Comparison of ENCODE assay signal across 8 cellular contexts in genomic region chr11:10930224-10930960, GRCh38.
DNase-seq lines count a peak whose midpoint lies in the region; ATAC-seq and TF ChIP-seq lines count a peak whose summit lies in the region.

No MANE protein-coding gene starts in this region.

- intact Hi-C loops in testis (cut with DNase I; ENCODE audit: low total_unique reads), result loop anchor here (5.0 kb wide), 2 partner anchors 123 to 857 kb away; partner anchors contain the start of gene EIF4G2

- H3K27me3 ChIP-seq in liver (ENCODE audit: control insufficient read depth in 4 of 4, insufficient read depth in 4 of 4, low read length in 3 of 4), result peaks cover 0 to 4% (median 1%) of the 10 kb centered on the region in 4 donors
- no peaks in the 10 kb centered on the region for H3K27me3 ChIP-seq in testis

- no peak for ATAC-seq in HG03439 (IDR thresholded peaks at IDR 0.05; ENCODE audit: unreplicated experiment)

- H3K9me3 ChIP-seq in liver (ENCODE audit: control insufficient read depth in 4 of 4, low read length in 3 of 4), result no peaks in the 10 kb centered on the region
- H3K9me3 ChIP-seq in testis, result no peaks in the 10 kb centered on the region

- TF ChIP-seq CTCF in cardiac fibroblast (IDR thresholded peaks at IDR 0.05; ENCODE audit: low read depth, low read length) (no peak), liver (IDR thresholded peaks at IDR 0.05; ENCODE audit: low read depth, low read length, missing input control) (no peak), testis (IDR thresholded peaks at IDR 0.05) (no peak)

- DNase-seq in activated CD4-positive, alpha-beta T cell treated with anti-CD3 and anti-CD28 coated beads for 48 hours, result peak; percentile 27
- DNase-seq in activated CD4-positive, alpha-beta T cell treated with anti-CD3 and anti-CD28 coated beads, Interleukin-2, amount 50 U/mL, for 4 hours, result no peak
- peak; percentile 47 for DNase-seq in OCI-M1 (lab: John Stamatoyannopoulos, UW)
- peak; percentile 34 to 37 for DNase-seq in cardiac fibroblast (ENCODE audit: low read depth in 2 of 2)
- DNase-seq in testis, result peak; percentile 36
- no peak for DNase-seq in cortex of kidney (lab: John Stamatoyannopoulos, UW)

- H3K27ac ChIP-seq in liver (ENCODE audit: low read depth in 1 of 2, low read length in 2 of 2), result peak overlapping the region; percentile 54 to 70
- H3K27ac ChIP-seq in testis, result peak overlapping the region; percentile 92 to 93

- no peaks in the 10 kb centered on the region for H3K36me3 ChIP-seq in liver (ENCODE audit: control insufficient read depth in 4 of 4, insufficient read depth in 3 of 4, low read depth in 1 of 4, low read length in 3 of 4)
- no peaks in the 10 kb centered on the region for H3K36me3 ChIP-seq in testis (ENCODE audit: low read depth, missing control alignments)

- peak overlapping the region; percentile 58 to 62 for H3K4me3 ChIP-seq in cardiac fibroblast (replicated peaks in 1 of 2; ENCODE audit: low read depth in 2 of 2, low read length in 2 of 2)
- peak overlapping the region in 2 of 3 donors; percentile 47 to 71 for H3K4me3 ChIP-seq in liver (ENCODE audit: low read depth in 1 of 3, low read length in 3 of 3)
- peak overlapping the region; percentile 66 to 83 for H3K4me3 ChIP-seq in testis

- TF ChIP-seq RAD21 in liver (IDR thresholded peaks at IDR 0.05), result no peak

- peak overlapping the region in 1 of 2 donors; percentile 13 for H3K9ac ChIP-seq in liver (ENCODE audit: low read depth in 1 of 2, low read length in 2 of 2)

- 8% methylated on average over 34 of the region's 34 CpGs for WGBS in liver
- WGBS in testis, 2 donors, result 6 to 9% methylated on average over 15 to 34 of the region's 34 CpGs

- H3K4me1 ChIP-seq in liver (ENCODE audit: control insufficient read depth in 4 of 4, insufficient read depth in 4 of 4, low read length in 3 of 4), result peaks cover 0 to 28% (median 20%) of the 10 kb centered on the region in 4 donors
- H3K4me1 ChIP-seq in testis, result peaks cover 8% of the 10 kb centered on the region

- no peak for TF ChIP-seq POLR2A in testis (IDR thresholded peaks at IDR 0.05)

TF ChIP-seq in liver, 16 proteins besides CTCF, POLR2A, EP300 and RAD21:
- TF ChIP-seq FOXA1 (IDR thresholded peaks at IDR 0.05) (no peak), RXRA (IDR thresholded peaks at IDR 0.05) (no peak), FOXA2 (IDR thresholded peaks at IDR 0.05) (no peak), HNF4A (conservative IDR thresholded peaks at IDR 0.05) (no peak)

Comparison
In these comparisons a context has a peak if more than half of its experiments do, and no peak if none do; other contexts are left out.
1. DNase-seq: peak in activated CD4-positive, alpha-beta T cell treated with anti-CD3 and anti-CD28 coated beads for 48 hours (single experiment), OCI-M1 (single experiment), cardiac fibroblast (2 of 2) and testis (single experiment); none in activated CD4-positive, alpha-beta T cell treated with anti-CD3 and anti-CD28 coated beads, Interleukin-2, amount 50 U/mL, for 4 hours (0 of 2) and cortex of kidney (single experiment).
2. Peak in every context shown above with its lines, with median percentiles within 50 percentile points of each other: H3K4me3 ChIP-seq.